10 cellular contexts compared by ENCODE assay signal in genomic region chr2:12155308-12156061, GRCh38.
A peak's percentile ranks its signal among the peaks of the same experiment; 100 is the strongest.
DNase-seq lines count a peak whose midpoint lies in the region; ATAC-seq and TF ChIP-seq lines count a peak whose summit lies in the region.
"Had no signal": no experiment of that assay in that cellular context is flagged by ENCODE, and none has a peak within 500 bp of the region (broad histone marks: within the 10 kb centered on the region; RNA-seq: fewer than 3 reads in every experiment).

No MANE protein-coding gene starts in this region.

- peaks cover under 1% of the 10 kb centered on the region for H3K27me3 Mint-ChIP-seq in activated CD4-positive, alpha-beta memory T cell treated with anti-CD3 and anti-CD28 coated beads for 36 hours

- H3K27ac Mint-ChIP-seq in activated CD4-positive, alpha-beta memory T cell treated with anti-CD3 and anti-CD28 coated beads for 36 hours = no peak overlapping the region
- H3K27ac Mint-ChIP-seq: activated naive CD4-positive, alpha-beta T cell treated with anti-CD3 and anti-CD28 coated beads, Interleukin-2, amount 50 U/mL, for 72 hours had no signal

- H3K27me3 ChIP-seq in SJSA1 (replicated peaks) (no peaks in the 10 kb centered on the region), fibroblast of lung (ENCODE audit: control insufficient read depth, insufficient read depth, low read length) (no peaks in the 10 kb centered on the region), psoas muscle (ENCODE audit: insufficient read depth in 3 of 3, low read length in 2 of 3) (no peaks in the 10 kb centered on the region)

- H3K9me3 ChIP-seq in SJSA1 (replicated peaks) (no peaks in the 10 kb centered on the region), fibroblast of lung (ENCODE audit: control insufficient read depth, insufficient read depth, low read depth, low read length) (no peaks in the 10 kb centered on the region), psoas muscle (no peaks in the 10 kb centered on the region)

- no peaks in the 10 kb centered on the region for H3K9me3 Mint-ChIP-seq in activated CD4-positive, alpha-beta memory T cell treated with anti-CD3 and anti-CD28 coated beads for 36 hours

- H3K4me3 Mint-ChIP-seq in activated CD4-positive, alpha-beta memory T cell treated with anti-CD3 and anti-CD28 coated beads for 36 hours = no peak overlapping the region

- ATAC-seq in psoas muscle (peak in 3 of 4 donors; percentile 58 to 66 (median 65)), GM21723 (IDR thresholded peaks at IDR 0.05; ENCODE audit: unreplicated experiment) (no peak)
- ATAC-seq: activated naive CD4-positive, alpha-beta T cell treated with anti-CD3 and anti-CD28 coated beads, Interleukin-2, amount 50 U/mL, for 72 hours had no signal

- CTCF ChIA-PET in activated CD4-positive, alpha-beta memory T cell treated with anti-CD3 and anti-CD28 coated beads for 36 hours (lab: Charles Lee) = no interaction called here

- no peaks in the 10 kb centered on the region for H3K36me3 Mint-ChIP-seq in activated CD4-positive, alpha-beta memory T cell treated with anti-CD3 and anti-CD28 coated beads for 36 hours

- 49% methylated on average over 6 of the region's 6 CpGs for WGBS in psoas muscle, 3 donors

- TF ChIP-seq CTCF in GM12865 (IDR thresholded peaks at IDR 0.05; ENCODE audit: insufficient read depth, low read depth, low read length, missing control alignments) = no peak
- TF ChIP-seq CTCF in fibroblast of lung (conservative IDR thresholded peaks at IDR 0.05 in 1 of 2, IDR thresholded peaks at IDR 0.05 in 1 of 2; ENCODE audit: low read depth in 1 of 2, low read length in 2 of 2) = no peak
- TF ChIP-seq CTCF in psoas muscle (IDR thresholded peaks at IDR 0.05) = no peak

- H3K4me1 Mint-ChIP-seq in activated CD4-positive, alpha-beta memory T cell treated with anti-CD3 and anti-CD28 coated beads for 36 hours (ENCODE audit: low read depth) = no peaks in the 10 kb centered on the region

- H3K9ac ChIP-seq in fibroblast of lung (ENCODE audit: insufficient read depth, low read length) = no peak overlapping the region

- no peaks in the 10 kb centered on the region for H4K20me1 ChIP-seq in fibroblast of lung (ENCODE audit: control insufficient read depth, extremely low read depth, insufficient read depth, low read length)

- DNase-seq in GM12865 (ENCODE audit: low read depth) (peak; percentile 18), SJSA1 (ENCODE audit: low read depth in 1 of 2, low spot score in 2 of 2) (peak; percentile 66 to 72), fibroblast of lung (ENCODE audit: low read depth in 2 of 2) (peak; percentile 90 to 95), psoas muscle (peak; percentile 39 to 68), NCI-H2196 (lab: John Stamatoyannopoulos, UW; ENCODE audit: unreplicated experiment) (no peak)
- DNase-seq in activated CD4-positive, alpha-beta memory T cell treated with anti-CD3 and anti-CD28 coated beads for 36 hours = no peak
- DNase-seq in stimulated activated naive CD4-positive, alpha-beta T cell (lab: John Stamatoyannopoulos, UW) = no peak
- DNase-seq: DND-41 had no signal

- peak overlapping the region; percentile 38 for H3K4me2 ChIP-seq in fibroblast of lung (ENCODE audit: extremely low read depth, insufficient read depth, low read length)

- H3K79me2 ChIP-seq in fibroblast of lung (ENCODE audit: control insufficient read depth, insufficient read depth, low read length) = no peaks in the 10 kb centered on the region

- H3K4me3 ChIP-seq in GM12865 (ENCODE audit: low read depth, low read length) = no peak overlapping the region
- H3K4me3 ChIP-seq in SJSA1 = no peak overlapping the region
- no peak overlapping the region for H3K4me3 ChIP-seq in fibroblast of lung (replicated peaks in 1 of 4; ENCODE audit: control extremely low read depth in 1 of 4, insufficient read depth in 1 of 4, low read depth in 3 of 4, low read length in 4 of 4)
- no peak overlapping the region for H3K4me3 ChIP-seq in psoas muscle

- POLR2A ChIA-PET in activated CD4-positive, alpha-beta memory T cell treated with anti-CD3 and anti-CD28 coated beads for 36 hours (lab: Charles Lee) = no interaction called here

- H3K36me3 ChIP-seq in SJSA1 = no peaks in the 10 kb centered on the region
- H3K36me3 ChIP-seq in fibroblast of lung (ENCODE audit: control insufficient read depth, insufficient read depth, low read length) = no peaks in the 10 kb centered on the region
- H3K36me3 ChIP-seq in psoas muscle (ENCODE audit: insufficient read depth in 1 of 2, low read depth in 1 of 2) = no peaks in the 10 kb centered on the region

- H2AFZ ChIP-seq in fibroblast of lung (ENCODE audit: low read length) = no peak overlapping the region

- H3K4me1 ChIP-seq in SJSA1 (replicated peaks) = peaks cover 31% of the 10 kb centered on the region
- peaks cover 4% of the 10 kb centered on the region for H3K4me1 ChIP-seq in fibroblast of lung (ENCODE audit: control insufficient read depth, extremely low read depth, insufficient read depth, low read length)
- no peaks in the 10 kb centered on the region for H3K4me1 ChIP-seq in psoas muscle

- H3K27ac ChIP-seq in SJSA1 (peak overlapping the region; percentile 70), fibroblast of lung (ENCODE audit: insufficient read depth, low read length) (peak overlapping the region; percentile 22), psoas muscle (no peak overlapping the region)

- intact Hi-C loops in psoas muscle (cut with DNase I) = no loop called here
- intact Hi-C loops in activated CD4-positive, alpha-beta memory T cell treated with anti-CD3 and anti-CD28 coated beads for 36 hours (cut with micrococcal nuclease) = no loop called here

Comparison
In these comparisons a context has a peak if more than half of its experiments do, and no peak if none do; other contexts are left out.
1. DNase-seq: peak in GM12865 (single experiment), SJSA1 (2 of 2), fibroblast of lung (2 of 2) and psoas muscle (2 of 2); none in activated CD4-positive, alpha-beta memory T cell treated with anti-CD3 and anti-CD28 coated beads for 36 hours (single experiment), stimulated activated naive CD4-positive, alpha-beta T cell (0 of 6) and NCI-H2196 (single experiment).